14 cellular contexts compared by ENCODE assay signal in the genomic region with DNA sequence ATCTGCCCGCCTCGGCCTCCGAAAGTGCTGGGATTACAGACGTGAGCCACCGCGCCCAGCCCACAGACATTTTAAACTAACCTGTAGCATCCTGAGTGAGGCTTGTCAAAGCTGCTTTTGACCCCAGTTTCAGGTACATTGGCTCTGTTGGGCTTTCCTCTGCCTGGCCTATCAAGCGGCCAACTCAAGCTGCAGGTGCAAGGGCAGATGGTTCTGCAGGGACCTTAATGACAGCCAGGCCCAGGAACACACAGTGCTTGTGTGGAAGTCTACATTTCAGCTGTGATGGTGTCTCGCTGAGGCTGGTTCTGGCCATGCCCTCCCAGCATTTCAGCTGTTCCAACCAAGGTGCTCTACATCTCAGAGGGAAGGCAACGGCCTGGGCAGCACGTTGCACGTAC. TPM values are rescaled to one million over a fixed set of nuclear protein-coding genes. Genes with fewer than 3 reads are reported as not detected.
DNase-seq lines count a peak whose midpoint lies in the region; ATAC-seq and TF ChIP-seq lines count a peak whose summit lies in the region.
"Had no signal": no experiment of that assay in that cellular context is flagged by ENCODE, and none has a peak within 500 bp of the region (broad histone marks: within the 10 kb centered on the region; RNA-seq: fewer than 3 reads in every experiment).

No MANE protein-coding gene starts in this region.

- CTCF ChIA-PET in MCF 10A (lab: Yijun Ruan, JAX): interaction anchor here (1.2 kb wide), 1 partner anchor 12 kb away, joined by 3 read pairs; no protein-coding TSS in a partner anchor

- DNase-seq in activated CD4-positive, alpha-beta T cell treated with anti-CD3 and anti-CD28 coated beads for 1 hour: peak; percentile 5
- no peak for DNase-seq in activated CD4-positive, alpha-beta T cell treated with anti-CD3 and anti-CD28 coated beads for 48 hours
- DNase-seq in NCI-H345 treated with DMSO at 0.1 percent for 48 hours (lab: John Stamatoyannopoulos, UW; ENCODE audit: unreplicated experiment): peak; percentile 83
- DNase-seq in cerebellar cortex (ENCODE audit: low spot score): peak; percentile 89
- no peak for DNase-seq in stimulated activated effector memory CD8-positive, alpha-beta T cell treated with anti-CD3 and anti-CD28 coated beads, Interleukin-12 subunit alpha, Interleukin-12 subunit beta, amount 100 ng/mL, for 72 hours (ENCODE audit: low spot score in 2 of 2)
- no peak for DNase-seq in NCI-H187 (lab: John Stamatoyannopoulos, UW)
- no peak for DNase-seq in MCF 10A (ENCODE audit: unreplicated experiment)
- DNase-seq in RKO (ENCODE audit: low spot score): no peak
- DNase-seq: DMS79 treated with DMSO at 0.1 percent for 48 hours; gastrocnemius medialis; NCI-H187 treated with DMSO at 0.1 percent for 48 hours; PC-9; stimulated activated naive CD4-positive, alpha-beta T cell treated with Interleukin-2 at 50 U/mL for 16 hours; T-helper 9 cell had no signal

- no peak for ATAC-seq in stimulated activated effector memory CD8-positive, alpha-beta T cell treated with anti-CD3 and anti-CD28 coated beads, Interleukin-12 subunit alpha, Interleukin-12 subunit beta, amount 100 ng/mL, for 72 hours
- ATAC-seq: gastrocnemius medialis had no signal

- H3K4me3 Mint-ChIP-seq in stimulated activated effector memory CD8-positive, alpha-beta T cell treated with anti-CD3 and anti-CD28 coated beads, Interleukin-12 subunit alpha, Interleukin-12 subunit beta, amount 100 ng/mL, for 72 hours: peak overlapping the region; percentile 72
- H3K4me3 Mint-ChIP-seq in MCF 10A (ENCODE audit: unreplicated experiment): no peak overlapping the region

- H3K4me1 Mint-ChIP-seq in stimulated activated effector memory CD8-positive, alpha-beta T cell treated with anti-CD3 and anti-CD28 coated beads, Interleukin-12 subunit alpha, Interleukin-12 subunit beta, amount 100 ng/mL, for 72 hours: peaks cover 91% of the 10 kb centered on the region
- H3K4me1 Mint-ChIP-seq in MCF 10A (ENCODE audit: insufficient read depth, unreplicated experiment): peaks cover 17% of the 10 kb centered on the region

- no peak for TF ChIP-seq CTCF in MCF 10A (IDR thresholded peaks at IDR 0.05; ENCODE audit: unreplicated experiment)

- intact Hi-C loops in MCF 10A (cut with micrococcal nuclease): no loop called here

- H3K27ac Mint-ChIP-seq in stimulated activated effector memory CD8-positive, alpha-beta T cell treated with anti-CD3 and anti-CD28 coated beads, Interleukin-12 subunit alpha, Interleukin-12 subunit beta, amount 100 ng/mL, for 72 hours: no peak overlapping the region
- H3K27ac Mint-ChIP-seq in MCF 10A (ENCODE audit: low read depth, unreplicated experiment): no peak overlapping the region

- no TSS peak for BruUV-seq in MCF 10A (replicated peaks; lab: Mats Ljungman, UMichigan)

- POLR2A ChIA-PET in MCF 10A (lab: Yijun Ruan, JAX): no interaction called here

- H3K9me3 Mint-ChIP-seq in stimulated activated effector memory CD8-positive, alpha-beta T cell treated with anti-CD3 and anti-CD28 coated beads, Interleukin-12 subunit alpha, Interleukin-12 subunit beta, amount 100 ng/mL, for 72 hours: no peaks in the 10 kb centered on the region
- no peaks in the 10 kb centered on the region for H3K9me3 Mint-ChIP-seq in MCF 10A (ENCODE audit: unreplicated experiment)

- H3K27me3 Mint-ChIP-seq in MCF 10A (ENCODE audit: insufficient read depth, unreplicated experiment): no peaks in the 10 kb centered on the region

- peaks cover 33% of the 10 kb centered on the region for H3K36me3 Mint-ChIP-seq in stimulated activated effector memory CD8-positive, alpha-beta T cell treated with anti-CD3 and anti-CD28 coated beads, Interleukin-12 subunit alpha, Interleukin-12 subunit beta, amount 100 ng/mL, for 72 hours
- H3K36me3 Mint-ChIP-seq in MCF 10A (ENCODE audit: insufficient read depth, unreplicated experiment): no peaks in the 10 kb centered on the region

RNA-seq across cellular contexts. Expression of gene INPP4A, which starts 18.4 kb away (rescaled TPM):
- 20.8 and 21.5 TPM in 2 replicates for total RNA-seq in MCF 10A (2022)

Comparison
In these comparisons a context has a peak if more than half of its experiments do, and no peak if none do; other contexts are left out.
1. DNase-seq: peak in activated CD4-positive, alpha-beta T cell treated with anti-CD3 and anti-CD28 coated beads for 1 hour (single experiment), NCI-H345 treated with DMSO at 0.1 percent for 48 hours (single experiment) and cerebellar cortex (single experiment); none in activated CD4-positive, alpha-beta T cell treated with anti-CD3 and anti-CD28 coated beads for 48 hours (single experiment), stimulated activated effector memory CD8-positive, alpha-beta T cell treated with anti-CD3 and anti-CD28 coated beads, Interleukin-12 subunit alpha, Interleukin-12 subunit beta, amount 100 ng/mL, for 72 hours (0 of 2), NCI-H187 (0 of 2), MCF 10A (single experiment) and RKO (single experiment).